ENCODE assay signal across 1 cellular context in the genomic region with DNA sequence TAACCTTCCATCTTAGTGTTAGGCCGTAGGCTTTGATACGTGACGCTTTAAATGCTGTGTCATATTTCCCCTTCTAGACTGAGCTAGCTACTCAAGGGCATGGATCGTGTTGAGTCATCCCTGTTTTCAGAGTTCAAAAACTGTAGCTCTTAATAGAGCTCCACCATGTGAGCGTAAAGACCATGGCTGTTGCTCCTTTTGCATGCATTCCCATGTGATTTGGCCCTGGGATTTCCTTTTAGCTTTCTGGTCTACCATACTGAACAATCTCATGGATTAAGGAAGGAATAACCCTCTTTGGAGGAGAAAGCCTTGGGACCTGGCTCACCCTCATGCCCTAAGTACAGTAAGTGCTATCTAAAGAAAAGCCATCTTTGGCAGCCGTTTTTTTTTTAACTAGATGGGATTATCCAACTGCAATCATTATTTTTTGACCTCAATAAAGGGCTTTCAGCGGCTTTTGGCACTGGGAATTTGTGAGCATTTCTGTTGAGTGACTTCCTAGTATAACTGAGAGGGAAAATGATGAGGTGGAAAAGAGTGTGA.
TF ChIP-seq lines count a peak whose summit lies in the region.

No MANE protein-coding gene starts in this region.

TF ChIP-seq in K562, 482 proteins besides CTCF, POLR2A, EP300 and RAD21 (continued from another document and continues in another):
- peak; percentile 60; the same call in 1 of the 2 replicates for TF ChIP-seq SMARCA4 (IDR thresholded peaks at IDR 0.05)
- peak; percentile 83 for TF ChIP-seq DPF2 (IDR thresholded peaks at IDR 0.05)
- TF ChIP-seq, protein P1, sequence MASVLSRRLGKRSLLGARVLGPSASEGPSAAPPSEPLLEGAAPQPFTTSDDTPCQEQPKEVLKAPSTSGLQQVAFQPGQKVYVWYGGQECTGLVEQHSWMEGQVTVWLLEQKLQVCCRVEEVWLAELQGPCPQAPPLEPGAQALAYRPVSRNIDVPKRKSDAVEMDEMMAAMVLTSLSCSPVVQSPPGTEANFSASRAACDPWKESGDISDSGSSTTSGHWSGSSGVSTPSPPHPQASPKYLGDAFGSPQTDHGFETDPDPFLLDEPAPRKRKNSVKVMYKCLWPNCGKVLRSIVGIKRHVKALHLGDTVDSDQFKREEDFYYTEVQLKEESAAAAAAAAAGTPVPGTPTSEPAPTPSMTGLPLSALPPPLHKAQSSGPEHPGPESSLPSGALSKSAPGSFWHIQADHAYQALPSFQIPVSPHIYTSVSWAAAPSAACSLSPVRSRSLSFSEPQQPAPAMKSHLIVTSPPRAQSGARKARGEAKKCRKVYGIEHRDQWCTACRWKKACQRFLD (CRISPR knock-in tag; IDR thresholded peaks at IDR 0.05), result peak; percentile 77
- TF ChIP-seq ATF1 (CRISPR knock-in tag; IDR thresholded peaks at IDR 0.05), result no peak
- TF ChIP-seq ATF1 (tag; IDR thresholded peaks at IDR 0.05), result peak; percentile 82
- 0 out of 2 replicates have a peak, but pooled peaks have one; percentile 20 for TF ChIP-seq TEAD4 (IDR thresholded peaks at IDR 0.05; ENCODE audit: low read length)
- no peak for TF ChIP-seq TEAD4 (CRISPR knock-in tag; IDR thresholded peaks at IDR 0.05; ENCODE audit: borderline replicate concordance)
- TF ChIP-seq ARID3A (IDR thresholded peaks at IDR 0.05; ENCODE audit: borderline replicate concordance, low read depth, low read length), result 0 out of 2 replicates have a peak, but pooled peaks have one; percentile 16
- peak; percentile 87 for TF ChIP-seq ZNF589 (CRISPR knock-in tag; IDR thresholded peaks at IDR 0.05; ENCODE audit: low read depth)
- TF ChIP-seq MEF2D (tag; conservative IDR thresholded peaks at IDR 0.05; ENCODE audit: low read depth), result peak; percentile 69
- TF ChIP-seq, protein P2, sequence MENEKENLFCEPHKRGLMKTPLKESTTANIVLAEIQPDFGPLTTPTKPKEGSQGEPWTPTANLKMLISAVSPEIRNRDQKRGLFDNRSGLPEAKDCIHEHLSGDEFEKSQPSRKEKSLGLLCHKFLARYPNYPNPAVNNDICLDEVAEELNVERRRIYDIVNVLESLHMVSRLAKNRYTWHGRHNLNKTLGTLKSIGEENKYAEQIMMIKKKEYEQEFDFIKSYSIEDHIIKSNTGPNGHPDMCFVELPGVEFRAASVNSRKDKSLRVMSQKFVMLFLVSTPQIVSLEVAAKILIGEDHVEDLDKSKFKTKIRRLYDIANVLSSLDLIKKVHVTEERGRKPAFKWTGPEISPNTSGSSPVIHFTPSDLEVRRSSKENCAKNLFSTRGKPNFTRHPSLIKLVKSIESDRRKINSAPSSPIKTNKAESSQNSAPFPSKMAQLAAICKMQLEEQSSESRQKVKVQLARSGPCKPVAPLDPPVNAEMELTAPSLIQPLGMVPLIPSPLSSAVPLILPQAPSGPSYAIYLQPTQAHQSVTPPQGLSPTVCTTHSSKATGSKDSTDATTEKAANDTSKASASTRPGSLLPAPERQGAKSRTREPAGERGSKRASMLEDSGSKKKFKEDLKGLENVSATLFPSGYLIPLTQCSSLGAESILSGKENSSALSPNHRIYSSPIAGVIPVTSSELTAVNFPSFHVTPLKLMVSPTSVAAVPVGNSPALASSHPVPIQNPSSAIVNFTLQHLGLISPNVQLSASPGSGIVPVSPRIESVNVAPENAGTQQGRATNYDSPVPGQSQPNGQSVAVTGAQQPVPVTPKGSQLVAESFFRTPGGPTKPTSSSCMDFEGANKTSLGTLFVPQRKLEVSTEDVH (IDR thresholded peaks at IDR 0.05; ENCODE audit: low read depth, partially characterized antibody), result no peak
- peak; percentile 13 for TF ChIP-seq TBP (optimal IDR thresholded peaks at IDR 0.05; ENCODE audit: low read depth, low read length)
- TF ChIP-seq ZNF174 (CRISPR knock-in tag; IDR thresholded peaks at IDR 0.05), result no peak
- peak in 1 of 2 experiments; percentile 18; a peak in 1 of 4 replicates for TF ChIP-seq TRIM24 (IDR thresholded peaks at IDR 0.05)
- peak; percentile 32; the same call in 1 of the 2 replicates for TF ChIP-seq ATF7 (IDR thresholded peaks at IDR 0.05)
- TF ChIP-seq MTA2 (IDR thresholded peaks at IDR 0.05; ENCODE audit: low read depth), result no peak
- no peak for TF ChIP-seq ZNF668 (CRISPR knock-in tag; IDR thresholded peaks at IDR 0.05)
- peak; percentile 94 for TF ChIP-seq MAFF (IDR thresholded peaks at IDR 0.05; ENCODE audit: low read length)
- TF ChIP-seq ZNF449 (CRISPR knock-in tag; IDR thresholded peaks at IDR 0.05), result 0 out of 2 replicates have a peak, but pooled peaks have one; percentile 45
- TF ChIP-seq CUX1 (CRISPR knock-in tag; IDR thresholded peaks at IDR 0.05), result peak; percentile 92
- peak; percentile 83 for TF ChIP-seq ZNF766 (CRISPR knock-in tag; conservative IDR thresholded peaks at IDR 0.05)
- TF ChIP-seq SAFB2 (IDR thresholded peaks at IDR 0.05; ENCODE audit: borderline replicate concordance, low read depth, low read length, severe bottlenecking), result no peak
- TF ChIP-seq, protein P3, sequence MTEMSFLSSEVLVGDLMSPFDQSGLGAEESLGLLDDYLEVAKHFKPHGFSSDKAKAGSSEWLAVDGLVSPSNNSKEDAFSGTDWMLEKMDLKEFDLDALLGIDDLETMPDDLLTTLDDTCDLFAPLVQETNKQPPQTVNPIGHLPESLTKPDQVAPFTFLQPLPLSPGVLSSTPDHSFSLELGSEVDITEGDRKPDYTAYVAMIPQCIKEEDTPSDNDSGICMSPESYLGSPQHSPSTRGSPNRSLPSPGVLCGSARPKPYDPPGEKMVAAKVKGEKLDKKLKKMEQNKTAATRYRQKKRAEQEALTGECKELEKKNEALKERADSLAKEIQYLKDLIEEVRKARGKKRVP (CRISPR knock-in tag; IDR thresholded peaks at IDR 0.05), result 0 out of 2 replicates have a peak, but pooled peaks have one; percentile 16
- peak; percentile 54 for TF ChIP-seq CREM (IDR thresholded peaks at IDR 0.05; ENCODE audit: low read depth)
- peak; percentile 31 for TF ChIP-seq BRD9 (IDR thresholded peaks at IDR 0.05; ENCODE audit: low read depth, partially characterized antibody)
- no peak for TF ChIP-seq RFX5 (IDR thresholded peaks at IDR 0.05; ENCODE audit: low read depth, low read length)
- 0 out of 2 replicates have a peak, but pooled peaks have one; percentile 66 for TF ChIP-seq HEY1 (CRISPR knock-in tag; IDR thresholded peaks at IDR 0.05; ENCODE audit: borderline replicate concordance)
- no peak for TF ChIP-seq RBM15 (IDR thresholded peaks at IDR 0.05; ENCODE audit: insufficient read depth, low read length)
- TF ChIP-seq BACH1 (tag; IDR thresholded peaks at IDR 0.05), result peak; percentile 98
- TF ChIP-seq CREB3L1 (IDR thresholded peaks at IDR 0.05; ENCODE audit: borderline replicate concordance, low read depth), result no peak
- TF ChIP-seq OTX1 (CRISPR knock-in tag; IDR thresholded peaks at IDR 0.05), result peak; percentile 22; the same call in 1 of the 2 replicates
- TF ChIP-seq BCOR (IDR thresholded peaks at IDR 0.05), result 0 out of 2 replicates have a peak, but pooled peaks have one; percentile 7
